ENCODE assay signal across 1 cellular context in the genomic region with DNA sequence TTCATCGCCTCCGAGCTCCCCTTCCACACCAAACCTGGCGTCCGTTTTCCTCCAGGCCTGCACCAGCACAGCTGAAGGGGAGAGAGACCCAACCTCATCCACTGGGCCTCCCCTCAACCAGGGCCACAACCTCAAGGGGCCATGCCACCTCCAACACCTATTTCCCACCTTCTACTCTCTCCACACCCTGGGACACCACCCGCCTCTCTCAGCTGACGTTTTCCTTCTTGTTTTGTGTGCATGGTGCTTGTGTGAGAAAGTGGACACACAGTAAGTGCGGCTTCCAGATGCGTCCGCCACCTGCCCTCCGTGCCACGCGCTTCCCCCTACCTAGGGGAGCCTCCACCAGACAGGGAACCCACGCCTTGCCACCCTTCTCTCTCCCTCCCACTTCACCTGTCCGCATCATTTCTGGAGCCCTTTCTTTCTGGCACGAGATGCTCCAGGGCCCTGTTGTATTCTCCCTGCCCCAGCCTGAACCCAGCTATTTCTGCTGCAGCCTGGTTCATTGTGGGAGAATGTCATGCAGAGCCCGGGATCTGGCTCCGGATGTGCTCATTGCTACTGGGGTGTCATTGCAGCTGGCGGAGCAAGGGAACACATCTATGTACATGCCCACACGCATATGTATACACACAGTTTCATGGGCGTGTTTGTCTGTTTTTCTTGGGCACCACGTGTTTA.
A peak's percentile ranks its signal among the peaks of the same experiment; 100 is the strongest.
TF ChIP-seq lines count a peak whose summit lies in the region.

No MANE protein-coding gene starts in this region.

TF ChIP-seq in K562, 482 proteins besides CTCF, POLR2A, EP300 and RAD21 (continued from another document):
- TF ChIP-seq, protein P1, sequence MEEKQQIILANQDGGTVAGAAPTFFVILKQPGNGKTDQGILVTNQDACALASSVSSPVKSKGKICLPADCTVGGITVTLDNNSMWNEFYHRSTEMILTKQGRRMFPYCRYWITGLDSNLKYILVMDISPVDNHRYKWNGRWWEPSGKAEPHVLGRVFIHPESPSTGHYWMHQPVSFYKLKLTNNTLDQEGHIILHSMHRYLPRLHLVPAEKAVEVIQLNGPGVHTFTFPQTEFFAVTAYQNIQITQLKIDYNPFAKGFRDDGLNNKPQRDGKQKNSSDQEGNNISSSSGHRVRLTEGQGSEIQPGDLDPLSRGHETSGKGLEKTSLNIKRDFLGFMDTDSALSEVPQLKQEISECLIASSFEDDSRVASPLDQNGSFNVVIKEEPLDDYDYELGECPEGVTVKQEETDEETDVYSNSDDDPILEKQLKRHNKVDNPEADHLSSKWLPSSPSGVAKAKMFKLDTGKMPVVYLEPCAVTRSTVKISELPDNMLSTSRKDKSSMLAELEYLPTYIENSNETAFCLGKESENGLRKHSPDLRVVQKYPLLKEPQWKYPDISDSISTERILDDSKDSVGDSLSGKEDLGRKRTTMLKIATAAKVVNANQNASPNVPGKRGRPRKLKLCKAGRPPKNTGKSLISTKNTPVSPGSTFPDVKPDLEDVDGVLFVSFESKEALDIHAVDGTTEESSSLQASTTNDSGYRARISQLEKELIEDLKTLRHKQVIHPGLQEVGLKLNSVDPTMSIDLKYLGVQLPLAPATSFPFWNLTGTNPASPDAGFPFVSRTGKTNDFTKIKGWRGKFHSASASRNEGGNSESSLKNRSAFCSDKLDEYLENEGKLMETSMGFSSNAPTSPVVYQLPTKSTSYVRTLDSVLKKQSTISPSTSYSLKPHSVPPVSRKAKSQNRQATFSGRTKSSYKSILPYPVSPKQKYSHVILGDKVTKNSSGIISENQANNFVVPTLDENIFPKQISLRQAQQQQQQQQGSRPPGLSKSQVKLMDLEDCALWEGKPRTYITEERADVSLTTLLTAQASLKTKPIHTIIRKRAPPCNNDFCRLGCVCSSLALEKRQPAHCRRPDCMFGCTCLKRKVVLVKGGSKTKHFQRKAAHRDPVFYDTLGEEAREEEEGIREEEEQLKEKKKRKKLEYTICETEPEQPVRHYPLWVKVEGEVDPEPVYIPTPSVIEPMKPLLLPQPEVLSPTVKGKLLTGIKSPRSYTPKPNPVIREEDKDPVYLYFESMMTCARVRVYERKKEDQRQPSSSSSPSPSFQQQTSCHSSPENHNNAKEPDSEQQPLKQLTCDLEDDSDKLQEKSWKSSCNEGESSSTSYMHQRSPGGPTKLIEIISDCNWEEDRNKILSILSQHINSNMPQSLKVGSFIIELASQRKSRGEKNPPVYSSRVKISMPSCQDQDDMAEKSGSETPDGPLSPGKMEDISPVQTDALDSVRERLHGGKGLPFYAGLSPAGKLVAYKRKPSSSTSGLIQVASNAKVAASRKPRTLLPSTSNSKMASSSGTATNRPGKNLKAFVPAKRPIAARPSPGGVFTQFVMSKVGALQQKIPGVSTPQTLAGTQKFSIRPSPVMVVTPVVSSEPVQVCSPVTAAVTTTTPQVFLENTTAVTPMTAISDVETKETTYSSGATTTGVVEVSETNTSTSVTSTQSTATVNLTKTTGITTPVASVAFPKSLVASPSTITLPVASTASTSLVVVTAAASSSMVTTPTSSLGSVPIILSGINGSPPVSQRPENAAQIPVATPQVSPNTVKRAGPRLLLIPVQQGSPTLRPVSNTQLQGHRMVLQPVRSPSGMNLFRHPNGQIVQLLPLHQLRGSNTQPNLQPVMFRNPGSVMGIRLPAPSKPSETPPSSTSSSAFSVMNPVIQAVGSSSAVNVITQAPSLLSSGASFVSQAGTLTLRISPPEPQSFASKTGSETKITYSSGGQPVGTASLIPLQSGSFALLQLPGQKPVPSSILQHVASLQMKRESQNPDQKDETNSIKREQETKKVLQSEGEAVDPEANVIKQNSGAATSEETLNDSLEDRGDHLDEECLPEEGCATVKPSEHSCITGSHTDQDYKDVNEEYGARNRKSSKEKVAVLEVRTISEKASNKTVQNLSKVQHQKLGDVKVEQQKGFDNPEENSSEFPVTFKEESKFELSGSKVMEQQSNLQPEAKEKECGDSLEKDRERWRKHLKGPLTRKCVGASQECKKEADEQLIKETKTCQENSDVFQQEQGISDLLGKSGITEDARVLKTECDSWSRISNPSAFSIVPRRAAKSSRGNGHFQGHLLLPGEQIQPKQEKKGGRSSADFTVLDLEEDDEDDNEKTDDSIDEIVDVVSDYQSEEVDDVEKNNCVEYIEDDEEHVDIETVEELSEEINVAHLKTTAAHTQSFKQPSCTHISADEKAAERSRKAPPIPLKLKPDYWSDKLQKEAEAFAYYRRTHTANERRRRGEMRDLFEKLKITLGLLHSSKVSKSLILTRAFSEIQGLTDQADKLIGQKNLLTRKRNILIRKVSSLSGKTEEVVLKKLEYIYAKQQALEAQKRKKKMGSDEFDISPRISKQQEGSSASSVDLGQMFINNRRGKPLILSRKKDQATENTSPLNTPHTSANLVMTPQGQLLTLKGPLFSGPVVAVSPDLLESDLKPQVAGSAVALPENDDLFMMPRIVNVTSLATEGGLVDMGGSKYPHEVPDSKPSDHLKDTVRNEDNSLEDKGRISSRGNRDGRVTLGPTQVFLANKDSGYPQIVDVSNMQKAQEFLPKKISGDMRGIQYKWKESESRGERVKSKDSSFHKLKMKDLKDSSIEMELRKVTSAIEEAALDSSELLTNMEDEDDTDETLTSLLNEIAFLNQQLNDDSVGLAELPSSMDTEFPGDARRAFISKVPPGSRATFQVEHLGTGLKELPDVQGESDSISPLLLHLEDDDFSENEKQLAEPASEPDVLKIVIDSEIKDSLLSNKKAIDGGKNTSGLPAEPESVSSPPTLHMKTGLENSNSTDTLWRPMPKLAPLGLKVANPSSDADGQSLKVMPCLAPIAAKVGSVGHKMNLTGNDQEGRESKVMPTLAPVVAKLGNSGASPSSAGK (IDR thresholded peaks at IDR 0.05): 0 out of 2 replicates have a peak, but pooled peaks have one; percentile 67
- TF ChIP-seq KDM5B (IDR thresholded peaks at IDR 0.05; ENCODE audit: insufficient replicate concordance, low read depth, low read length): peak; percentile 49
- TF ChIP-seq TCF7 (IDR thresholded peaks at IDR 0.05; ENCODE audit: borderline replicate concordance): no peak
